In the genomic region with DNA sequence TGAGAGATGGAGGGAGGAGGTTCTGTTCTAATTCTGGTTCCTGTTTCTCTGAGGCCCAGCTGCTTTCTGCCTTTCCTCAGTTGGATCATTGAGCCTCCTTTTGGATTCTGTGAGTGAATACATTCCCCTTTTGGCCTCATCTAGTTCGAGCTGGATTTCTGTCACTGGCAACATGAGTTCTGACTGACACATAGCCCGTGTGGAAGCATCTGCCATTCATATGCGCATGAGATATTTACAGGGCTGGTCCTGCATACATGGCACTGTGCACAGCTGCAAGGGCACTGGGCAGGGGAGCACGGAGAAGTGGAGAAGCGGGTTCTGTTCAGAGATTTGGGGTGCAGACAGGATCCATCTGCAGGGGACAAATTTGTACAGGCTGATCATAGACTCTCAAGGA, we compare ENCODE assay signal across 26 cellular contexts.
"Had no signal": no experiment of that assay in that cellular context is flagged by ENCODE, and none has a peak within 500 bp of the region (broad histone marks: within the 10 kb centered on the region; RNA-seq: fewer than 3 reads in every experiment).

No MANE protein-coding gene starts in this region.

- H3K27ac ChIP-seq: colonic mucosa, epithelial cell of prostate, esophagus squamous epithelium, gastrocnemius medialis, heart right ventricle, left lung, lower lobe of right lung had no signal

- H3K36me3 ChIP-seq: colonic mucosa, esophagus squamous epithelium, gastrocnemius medialis, heart right ventricle, left lung, lower lobe of right lung had no signal

- H3K27ac Mint-ChIP-seq: dendritic cell treated with granulocyte-macrophage colony-stimulating factor and Interleukin-4, amounts not matched to agents 40 ng/mL and 50 ng/mL, for 4 days; effector memory CD8-positive, alpha-beta T cell; endodermal cell; mesothelial cell of epicardium had no signal

- DNase-seq: cerebellar nuclear complex; colonic mucosa; cortex of kidney; effector CD8-positive, alpha-beta T cell; effector memory CD8-positive, alpha-beta T cell; endodermal cell; erythroblast; esophagus squamous epithelium; foreskin fibroblast; foreskin melanocyte; gastrocnemius medialis; glutamatergic neuron; head of caudate nucleus; heart right ventricle; hippocampal formation; islet precursor cell; left cardiac atrium; left lung; left ventricle myocardium superior; lower lobe of right lung; mesenchymal stem cell; mucosa of descending colon had no signal

- H3K9me3 Mint-ChIP-seq: dendritic cell treated with granulocyte-macrophage colony-stimulating factor and Interleukin-4, amounts not matched to agents 40 ng/mL and 50 ng/mL, for 4 days; effector memory CD8-positive, alpha-beta T cell; endodermal cell; mesothelial cell of epicardium had no signal

- H3K27me3 ChIP-seq: colonic mucosa, gastrocnemius medialis, left lung had no signal

- H3K36me3 Mint-ChIP-seq: mesothelial cell of epicardium had no signal

- FAIRE-seq: endometrium had no signal

- H3K9me3 ChIP-seq: colonic mucosa, esophagus squamous epithelium, gastrocnemius medialis, heart right ventricle, left lung, lower lobe of right lung, mucosa of descending colon had no signal

- H3K4me3 ChIP-seq: colonic mucosa, esophagus squamous epithelium, gastrocnemius medialis, heart right ventricle, left lung, lower lobe of right lung, mucosa of descending colon had no signal

- H3K4me3 Mint-ChIP-seq: dendritic cell treated with granulocyte-macrophage colony-stimulating factor and Interleukin-4, amounts not matched to agents 40 ng/mL and 50 ng/mL, for 4 days; effector memory CD8-positive, alpha-beta T cell; endodermal cell; mesothelial cell of epicardium had no signal

- H3K4me1 ChIP-seq: colonic mucosa, esophagus squamous epithelium, gastrocnemius medialis, left lung, lower lobe of right lung had no signal
